Comparison of ENCODE assay signal across 8 cellular contexts in the genomic region with DNA sequence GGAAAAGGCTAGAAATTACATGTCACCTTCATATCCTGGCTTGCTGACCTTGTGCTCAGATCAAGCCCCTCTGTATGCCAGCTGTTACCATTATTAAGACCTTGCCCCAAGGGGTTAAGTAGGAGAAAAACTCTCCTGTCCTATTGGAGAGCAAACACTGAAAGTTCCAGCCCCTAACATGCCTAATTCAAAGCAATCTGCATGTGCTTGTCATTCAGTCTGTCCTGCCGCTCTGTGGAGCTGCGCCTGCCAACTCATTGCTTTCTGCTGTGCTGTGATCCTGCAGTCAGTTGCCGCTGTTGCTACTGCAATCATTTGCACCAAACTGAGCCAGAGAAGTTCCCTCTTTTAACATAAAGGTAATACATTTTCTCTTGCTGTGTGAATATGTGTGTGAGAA.
DNase-seq lines count a peak whose midpoint lies in the region; ATAC-seq and TF ChIP-seq lines count a peak whose summit lies in the region.

No MANE protein-coding gene starts in this region.

- TF ChIP-seq POLR2A in erythroblast (IDR thresholded peaks at IDR 0.05; ENCODE audit: low read length): no peak

- no peak for TF ChIP-seq CTCF in AG10803 (conservative IDR thresholded peaks at IDR 0.05; ENCODE audit: low read length)

- H3K4me1 ChIP-seq in esophagus (ENCODE audit: control insufficient read depth in 2 of 2, insufficient read depth in 2 of 2, low read length in 1 of 2): no peaks in the 10 kb centered on the region

- DNase-seq in AG10803 (ENCODE audit: low read depth): peak; percentile 23
- DNase-seq in NCI-H510A (lab: John Stamatoyannopoulos, UW): peak; percentile 72
- peak; percentile 50 for DNase-seq in medulla oblongata (ENCODE audit: extremely low spot score)
- no peak for DNase-seq in MV-4-11 (lab: John Stamatoyannopoulos, UW)
- no peak for DNase-seq in erythroblast (lab: John Stamatoyannopoulos, UW)

- no peaks in the 10 kb centered on the region for H3K36me3 ChIP-seq in esophagus (ENCODE audit: control insufficient read depth in 2 of 2, insufficient read depth in 2 of 2, low read length in 1 of 2)

- no peaks in the 10 kb centered on the region for H3K9me3 ChIP-seq in esophagus (ENCODE audit: control insufficient read depth in 2 of 2, insufficient read depth in 1 of 2, low read depth in 1 of 2, low read length in 1 of 2)

- no peaks in the 10 kb centered on the region for H3K27me3 ChIP-seq in esophagus (ENCODE audit: control insufficient read depth in 1 of 2, insufficient read depth in 2 of 2, low read length in 2 of 2)

- ATAC-seq in GM21360 (IDR thresholded peaks at IDR 0.05; ENCODE audit: unreplicated experiment): no peak
- no peak for ATAC-seq in HG03439 (IDR thresholded peaks at IDR 0.05; ENCODE audit: unreplicated experiment)

- peak overlapping the region; percentile 21 to 60 for H3K27ac ChIP-seq in esophagus (ENCODE audit: low read depth in 2 of 2, low read length in 1 of 2)

- H3K4me3 ChIP-seq in AG10803 (ENCODE audit: low read length) (no peak overlapping the region), esophagus (ENCODE audit: low read depth in 1 of 2, low read length in 2 of 2) (peak overlapping the region in 1 of 2 donors; percentile 38)

- WGBS in esophagus, 2 donors: 21 to 35% methylated on average over 3 of the region's 3 CpGs

Comparison
In these comparisons a context has a peak if more than half of its experiments do, and no peak if none do; other contexts are left out.
1. DNase-seq: peak in AG10803 (single experiment), NCI-H510A (single experiment) and medulla oblongata (single experiment); none in MV-4-11 (single experiment) and erythroblast (0 of 2).